20 cellular contexts compared by ENCODE assay signal in genomic region chr20:20894280-20894679, GRCh38.
"Had no signal": no experiment of that assay in that cellular context is flagged by ENCODE, and none has a peak within 500 bp of the region (broad histone marks: within the 10 kb centered on the region; RNA-seq: fewer than 3 reads in every experiment).

No MANE protein-coding gene starts in this region.

- ATAC-seq: activated CD8-positive, alpha-beta T cell treated with anti-CD3 and anti-CD28 coated beads, Interleukin-2, amount 10 ng/mL, durations not matched to agents 7 days and 5 days; activated naive CD8-positive, alpha-beta T cell treated with anti-CD3 and anti-CD28 coated beads, Interleukin-2, amount 50 U/mL, for 24 hours; foreskin keratinocyte; left cardiac atrium; natural killer cell treated with Interleukin-12 subunit alpha and Interleukin-12 subunit beta and Interleukin-15 and Interleukin-18, amount 100 ng/mL, for 72 hours had no signal

- FAIRE-seq: islet of Langerhans had no signal

- H3K4me2 ChIP-seq: hepatocyte had no signal

- H3K4me1 ChIP-seq: colonic mucosa, foreskin keratinocyte, parathyroid adenoma, tibial artery had no signal

- H3K4me3 ChIP-seq: colonic mucosa, hepatocyte, lung, tibial artery had no signal

- H3K9me3 ChIP-seq: colonic mucosa, tibial artery had no signal

- DNase-seq: activated CD4-positive, alpha-beta T cell treated with anti-CD3 and anti-CD28 coated beads, Interleukin-2, amount 10 ng/mL, durations not matched to agents 24 days and 14 days; activated CD8-positive, alpha-beta T cell treated with anti-CD3 and anti-CD28 coated beads, Interleukin-2, amount 10 ng/mL, durations not matched to agents 7 days and 5 days; activated naive CD4-positive, alpha-beta T cell treated with anti-CD3 and anti-CD28 coated beads, Interleukin-2, amount 10 ng/mL, durations not matched to agents 7 days and 5 days; activated naive CD8-positive, alpha-beta T cell treated with anti-CD3 and anti-CD28 coated beads, Interleukin-2, amount 50 U/mL, for 24 hours; activated T-cell treated with anti-CD3 and anti-CD28 coated beads, Interleukin-2, amount 50 U/mL, for 24 hours; brain microvascular endothelial cell; colonic mucosa; foreskin keratinocyte; left cardiac atrium; stimulated activated CD4-positive, alpha-beta T cell treated with anti-CD3 and anti-CD28 coated beads, Interleukin-12 subunit alpha, Interleukin-12 subunit beta, amount 100 ng/mL, for 4 hours; stimulated activated CD4-positive, alpha-beta T cell treated with anti-CD3 and anti-CD28 coated beads, Interleukin-1b, Interleukin-23, amount 100 ng/mL, for 48 hours; stimulated activated CD8-positive, alpha-beta memory T cell treated with anti-CD3 and anti-CD28 coated beads, Interleukin-4, amount 100 ng/mL, for 48 hours; stimulated activated naive CD4-positive, alpha-beta T cell; T1000; tibial artery had no signal

- H3K27ac ChIP-seq: brain microvascular endothelial cell, colonic mucosa, foreskin keratinocyte, hepatocyte, parathyroid adenoma, tibial artery had no signal
